In the genomic region with DNA sequence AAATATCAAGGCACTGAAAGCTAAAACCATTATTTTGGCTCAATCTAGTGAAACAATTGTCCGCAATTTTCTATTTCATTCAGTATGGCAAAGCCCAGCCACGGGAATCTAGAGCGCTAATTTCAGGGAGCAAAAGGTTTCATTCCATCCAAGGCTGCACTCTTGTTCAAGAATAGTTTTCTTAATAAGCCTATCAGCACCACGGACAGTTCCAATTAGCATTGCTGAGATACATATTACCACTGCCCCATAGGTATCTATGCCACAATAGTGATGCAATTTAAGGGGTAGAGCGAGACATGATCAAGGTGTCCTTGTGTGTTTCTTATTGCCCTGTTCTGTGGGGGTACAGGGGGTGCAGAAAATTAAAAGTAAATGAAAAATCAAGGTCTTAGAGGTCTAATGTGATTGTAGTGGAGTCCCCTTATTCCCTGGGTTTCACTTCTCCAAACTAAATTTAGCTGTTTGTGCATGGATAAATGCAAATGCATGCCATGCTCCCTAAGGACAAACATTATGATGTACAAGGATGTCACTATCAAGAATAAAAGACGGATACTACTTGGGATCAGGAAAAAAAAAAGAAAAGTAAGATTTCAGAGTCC, we compare ENCODE assay signal across 11 cellular contexts. TPM values are rescaled to one million over a fixed set of nuclear protein-coding genes. Genes with fewer than 3 reads are reported as not detected.
A peak's percentile ranks its signal among the peaks of the same experiment; 100 is the strongest.
DNase-seq lines count a peak whose midpoint lies in the region; ATAC-seq and TF ChIP-seq lines count a peak whose summit lies in the region.
"Had no signal": no experiment of that assay in that cellular context is flagged by ENCODE, and none has a peak within 500 bp of the region (broad histone marks: within the 10 kb centered on the region; RNA-seq: fewer than 3 reads in every experiment).

No MANE protein-coding gene starts in this region.

- no peaks in the 10 kb centered on the region for H3K9me2 ChIP-seq in MM.1S (replicated peaks; ENCODE audit: insufficient read depth, low read length)

- DNase-seq in DND-41 = peak; percentile 42
- peak; percentile 78 for DNase-seq in MM.1S
- peak; percentile 74 for DNase-seq in astrocyte of the hippocampus (ENCODE audit: low read depth, low spot score)
- DNase-seq in kidney glomerular epithelial cell (lab: John Stamatoyannopoulos, UW) = peak; percentile 67
- no peak for DNase-seq in H7
- DNase-seq in SKM-1 (lab: John Stamatoyannopoulos, UW; ENCODE audit: unreplicated experiment) = no peak
- no peak for DNase-seq in COR-L47 (lab: John Stamatoyannopoulos, UW)
- DNase-seq: DMS153, NCI-H526 treated with DMSO at 0.1 percent for 48 hours had no signal

- H3K27me3 ChIP-seq in DND-41 (ENCODE audit: insufficient read depth, low read length, poor library complexity) (no peaks in the 10 kb centered on the region), MM.1S (replicated peaks; ENCODE audit: insufficient read depth, low read length) (no peaks in the 10 kb centered on the region), H7 (ENCODE audit: control insufficient read depth, insufficient read depth, low read length) (no peaks in the 10 kb centered on the region; the same call in 1 of the 2 replicates)

- H3K4me3 ChIP-seq in DND-41 (ENCODE audit: low read depth in 1 of 2, low read length in 2 of 2) (no peak overlapping the region), MM.1S (ENCODE audit: low read length) (no peak overlapping the region), H7 (ENCODE audit: insufficient read depth, low read depth, low read length) (no peak overlapping the region)
- H3K4me3 ChIP-seq: mucosa of descending colon had no signal

- H3K9ac ChIP-seq in DND-41 (ENCODE audit: low read depth, low read length) = no peak overlapping the region
- H3K9ac ChIP-seq in MM.1S (ENCODE audit: low read length) = no peak overlapping the region

- TF ChIP-seq CTCF in DND-41 (IDR thresholded peaks at IDR 0.05; ENCODE audit: borderline replicate concordance, extremely low read depth, low read length, poor library complexity, severe bottlenecking) (no peak), MM.1S (IDR thresholded peaks at IDR 0.05; ENCODE audit: low read length) (no peak)

- H3K36me3 ChIP-seq in DND-41 (ENCODE audit: insufficient read depth, low read length) (no peaks in the 10 kb centered on the region), MM.1S (replicated peaks; ENCODE audit: insufficient read depth, low read length) (no peaks in the 10 kb centered on the region), H7 (replicated peaks; ENCODE audit: control insufficient read depth, insufficient read depth, low read length) (no peaks in the 10 kb centered on the region)

- H3F3A ChIP-seq in MM.1S (ENCODE audit: insufficient read depth, low read length) = no peaks in the 10 kb centered on the region

- H3K9me3 ChIP-seq in DND-41 (ENCODE audit: insufficient read depth, low read length, severe bottlenecking) (no peaks in the 10 kb centered on the region), MM.1S (replicated peaks; ENCODE audit: insufficient read depth, low read length) (no peaks in the 10 kb centered on the region)
- H3K9me3 ChIP-seq: mucosa of descending colon had no signal

- H3K79me2 ChIP-seq in DND-41 (ENCODE audit: insufficient read depth, low read length) = no peaks in the 10 kb centered on the region
- H3K79me2 ChIP-seq in MM.1S (ENCODE audit: low read length) = no peaks in the 10 kb centered on the region

- H4K20me1 ChIP-seq in DND-41 (ENCODE audit: insufficient read depth, low read length) = no peaks in the 10 kb centered on the region
- no peaks in the 10 kb centered on the region for H4K20me1 ChIP-seq in MM.1S (ENCODE audit: insufficient read depth, low read length)

- no peak overlapping the region for H3K4me2 ChIP-seq in DND-41 (ENCODE audit: insufficient read depth, low read length)
- no peak overlapping the region for H3K4me2 ChIP-seq in MM.1S (ENCODE audit: low read depth, low read length)

- H3K4me1 ChIP-seq in DND-41 (ENCODE audit: insufficient read depth, low read length) (no peaks in the 10 kb centered on the region), MM.1S (ENCODE audit: low read length) (no peaks in the 10 kb centered on the region)

- H3K27ac ChIP-seq in DND-41 (ENCODE audit: low read length) (no peak overlapping the region), MM.1S (ENCODE audit: low read length) (no peak overlapping the region)

- no peak overlapping the region for H2AFZ ChIP-seq in DND-41 (ENCODE audit: low read depth, low read length)
- no peak overlapping the region for H2AFZ ChIP-seq in MM.1S (ENCODE audit: low read length)

- peak; percentile 71 for ATAC-seq in DND-41 (ENCODE audit: insufficient read depth, low read depth)
- no peak for ATAC-seq in GM21723 (IDR thresholded peaks at IDR 0.05; ENCODE audit: unreplicated experiment)
- ATAC-seq: mucosa of descending colon had no signal

RNA-seq across cellular contexts. Expression of a gene that starts 45.5 kb away (rescaled TPM):
- total RNA-seq in H7 (2014; rRNA removed; shearing (Covaris generic)) = 1.4 and 4.6 TPM in 2 replicates

Comparison
In these comparisons a context has a peak if more than half of its experiments do, and no peak if none do; other contexts are left out.
1. DNase-seq: peak in DND-41 (single experiment), MM.1S (single experiment), astrocyte of the hippocampus (single experiment) and kidney glomerular epithelial cell (single experiment); none in H7 (single experiment), SKM-1 (single experiment) and COR-L47 (single experiment).